9 cellular contexts compared by ENCODE assay signal in genomic region chr17:7019839-7020519, GRCh38. TPM values are rescaled to one million over a fixed set of nuclear protein-coding genes. Genes with fewer than 3 reads are reported as not detected.
DNase-seq lines count a peak whose midpoint lies in the region; ATAC-seq and TF ChIP-seq lines count a peak whose summit lies in the region.
"Had no signal": no experiment of that assay in that cellular context is flagged by ENCODE, and none has a peak within 500 bp of the region (broad histone marks: within the 10 kb centered on the region; RNA-seq: fewer than 3 reads in every experiment).

No MANE protein-coding gene starts in this region.

- TF ChIP-seq CTCF in WI38 (IDR thresholded peaks at IDR 0.05; ENCODE audit: low read depth, low read length) (no peak), heart right ventricle (IDR thresholded peaks at IDR 0.05) (no peak), retinal pigment epithelial cell (conservative IDR thresholded peaks at IDR 0.05; ENCODE audit: low read depth, low read length) (no peak)

- H3K4me3 ChIP-seq in WI38 (ENCODE audit: low read depth, low read length) (peak overlapping the region; percentile 45), heart right ventricle (peak overlapping the region; percentile 28 to 80 (median 64)), retinal pigment epithelial cell (ENCODE audit: low read length) (peak overlapping the region; percentile 51)

- peaks cover 26 to 81% (median 67%) of the 10 kb centered on the region in 9 donors for H3K4me1 ChIP-seq in heart right ventricle

- H3K27ac ChIP-seq in heart right ventricle = peak overlapping the region; percentile 87 to 100 (median 96)

- peaks cover 0 to 31% (median 0%) of the 10 kb centered on the region in 9 donors for H3K36me3 ChIP-seq in heart right ventricle

- DNase-seq in NCI-H1417 (lab: John Stamatoyannopoulos, UW) (peak; percentile 27 to 60 (median 43)), NCI-H1417 treated with DMSO at 0.1 percent for 48 hours (lab: John Stamatoyannopoulos, UW) (no peak), heart right ventricle (peak; percentile 51 to 74), retinal pigment epithelial cell (ENCODE audit: low read depth) (no peak)

- WGBS in heart right ventricle, 2 donors = 7 to 9% methylated on average over 11 to 16 of the region's 16 CpGs

- peaks cover 0 to 18% (median 10%) of the 10 kb centered on the region in 7 donors for H3K27me3 ChIP-seq in heart right ventricle

- ATAC-seq in heart right ventricle (no peak), GM19324 (IDR thresholded peaks at IDR 0.05; ENCODE audit: low FRiP score, unreplicated experiment) (no peak), GM21423 (IDR thresholded peaks at IDR 0.05; ENCODE audit: unreplicated experiment) (no peak), HG03439 (IDR thresholded peaks at IDR 0.05; ENCODE audit: unreplicated experiment) (no peak)

- intact Hi-C loops in heart right ventricle (cut with DNase I) = loop anchor here in 9 of 10 donors (5.0 to 10.0 kb wide), 4 partner anchors 108 to 368 kb away; partner anchors contain the start of genes XAF1 (in 6 of the 9), C17orf100 (in 1 of the 9) and MED31 (in 1 of the 9)

- H3K9me3 ChIP-seq in heart right ventricle = no peaks in the 10 kb centered on the region

RNA-seq across cellular contexts. Expression of gene BCL6B, which starts 2.9 kb away (rescaled TPM):
- 10 to 100 TPM in 8 of 10 donors, 1 to 10 TPM in 2; 9.6 to 35.4 (median 18.3) TPM for total RNA-seq in heart right ventricle
- 1 to 10 TPM; 9.5 to 9.7 TPM for polyA plus RNA-seq in heart right ventricle

RNA-seq across cellular contexts. Expression of gene RNASEK, which starts 7.6 kb away (rescaled TPM):
- 100 to 1,000 TPM; 144 to 241 (median 160) TPM for total RNA-seq in heart right ventricle
- 100 to 1,000 TPM; 220 to 429 TPM for polyA plus RNA-seq in heart right ventricle

RNA-seq across cellular contexts. Expression of gene SLC16A13, which starts 15.8 kb away (rescaled TPM):
- total RNA-seq in heart right ventricle = 1 to 10 TPM in 9 of 10 donors, under 1 TPM in 1; 0.70 to 2.1 (median 1.5) TPM
- polyA plus RNA-seq in heart right ventricle = 1 to 10 TPM; 1.1 to 2.0 TPM

RNA-seq across cellular contexts. Expression of gene SLC16A11, which starts 23.9 kb away (rescaled TPM):
- 1 to 10 TPM in 1 of 10 donors, under 1 TPM in 9; 0.19 to 1.1 (median 0.48) TPM for total RNA-seq in heart right ventricle
- polyA plus RNA-seq in heart right ventricle = 1 to 10 TPM in 1 of 2 donors, under 1 TPM in 1; 0.78 to 2.1 TPM

RNA-seq across cellular contexts. Expression of gene ALOX12, which starts 24.1 kb away (rescaled TPM):
- total RNA-seq in heart right ventricle = under 1 TPM in 1 of 10 donors, not detected in 9; 0.11 TPM
- polyA plus RNA-seq in heart right ventricle = under 1 TPM in 1 of 2 donors, not detected in 1; 0.04 TPM
- total RNA-seq: B cell had no signal

Comparison
In these comparisons a context has a peak if more than half of its experiments do, and no peak if none do; other contexts are left out.
1. DNase-seq: peak in NCI-H1417 (3 of 3) and heart right ventricle (2 of 2); none in NCI-H1417 treated with DMSO at 0.1 percent for 48 hours (single experiment) and retinal pigment epithelial cell (single experiment).
2. Peak in every context shown above with its lines, with median percentiles within 50 percentile points of each other: H3K4me3 ChIP-seq.